9 cellular contexts compared by ENCODE assay signal in the genomic region with DNA sequence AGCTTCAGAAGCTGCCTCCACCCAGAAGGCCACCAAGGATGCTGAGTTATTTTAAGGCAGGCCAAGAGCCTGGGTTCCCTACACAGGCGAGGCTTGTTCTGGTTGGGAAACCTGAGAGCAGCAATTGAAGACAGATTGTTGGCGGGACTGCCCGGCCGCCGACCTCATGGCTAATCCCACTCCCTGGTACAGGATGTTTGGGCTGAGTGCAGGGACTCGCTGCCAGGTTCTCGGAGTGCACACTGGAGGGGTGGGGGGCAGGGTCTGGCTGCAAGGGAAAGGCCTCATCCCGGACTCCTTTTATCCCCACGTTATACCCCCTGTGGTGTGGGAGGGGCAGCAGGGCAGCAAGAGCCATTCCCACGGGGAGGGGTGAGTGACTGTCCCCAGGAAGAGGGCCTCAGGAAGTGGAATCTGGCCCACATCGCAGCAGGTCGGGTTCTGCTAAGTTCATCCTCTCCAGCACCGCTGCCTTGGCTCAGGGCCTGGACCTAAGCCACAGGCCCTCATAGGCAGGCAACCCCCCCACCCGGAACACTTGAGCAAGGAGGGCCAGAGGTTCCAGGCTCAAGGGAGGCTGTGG. TPM values are rescaled to one million over a fixed set of nuclear protein-coding genes. Genes with fewer than 3 reads are reported as not detected.
DNase-seq lines count a peak whose midpoint lies in the region; ATAC-seq and TF ChIP-seq lines count a peak whose summit lies in the region.
"Had no signal": no experiment of that assay in that cellular context is flagged by ENCODE, and none has a peak within 500 bp of the region (broad histone marks: within the 10 kb centered on the region; RNA-seq: fewer than 3 reads in every experiment).

No MANE protein-coding gene starts in this region.

- H3K27ac ChIP-seq in esophagus muscularis mucosa (replicated peaks in 1 of 4): peak overlapping the region; percentile 30 to 57 (median 53)

- H3K4me3 Mint-ChIP-seq in T-helper 17 cell: no peak overlapping the region

- no peak for TF ChIP-seq EP300 in esophagus muscularis mucosa (IDR thresholded peaks at IDR 0.05)

- peak; percentile 77 for DNase-seq in AG08395 (ENCODE audit: low spot score)
- peak; percentile 17 for DNase-seq in MV-4-11 (lab: John Stamatoyannopoulos, UW)
- DNase-seq in esophagus muscularis mucosa (ENCODE audit: extremely low spot score): peak; percentile 91
- peak; percentile 48 for DNase-seq in mucosa of gallbladder (ENCODE audit: low spot score)
- DNase-seq in SIG-M5 treated with dmso at 0.1 percent for 504 hours (lab: John Stamatoyannopoulos, UW; ENCODE audit: unreplicated experiment): no peak
- DNase-seq in T-helper 2 cell: no peak
- no peak for DNase-seq in T-helper 17 cell
- no peak for DNase-seq in KG1 (lab: John Stamatoyannopoulos, UW)
- DNase-seq: Calu3 had no signal

- H3K36me3 Mint-ChIP-seq in T-helper 17 cell (ENCODE audit: low read depth): no peaks in the 10 kb centered on the region

- TF ChIP-seq POLR2A in esophagus muscularis mucosa (IDR thresholded peaks at IDR 0.05; ENCODE audit: low read depth): no peak

- no peaks in the 10 kb centered on the region for H3K27me3 Mint-ChIP-seq in T-helper 17 cell

- WGBS in esophagus muscularis mucosa: 38% methylated on average over 3 of the region's 14 CpGs

- H3K36me3 ChIP-seq in esophagus muscularis mucosa: no peaks in the 10 kb centered on the region

- ATAC-seq in T-helper 17 cell: no peak

- peaks cover 15 to 20% (median 19%) of the 10 kb centered on the region in 4 donors for H3K4me1 ChIP-seq in esophagus muscularis mucosa

- no peak overlapping the region for H3K4me3 ChIP-seq in esophagus muscularis mucosa

- no peaks in the 10 kb centered on the region for H3K9me3 ChIP-seq in esophagus muscularis mucosa
- no peaks in the 10 kb centered on the region for H3K9me3 ChIP-seq in T-helper 17 cell (ENCODE audit: control insufficient read depth, low read length, poor library complexity, severe bottlenecking)

- no peak for TF ChIP-seq CTCF in esophagus muscularis mucosa (IDR thresholded peaks at IDR 0.05)

- no peak overlapping the region for H3K27ac Mint-ChIP-seq in T-helper 17 cell

- H3K27me3 ChIP-seq in esophagus muscularis mucosa: peaks cover 0 to 15% (median 0%) of the 10 kb centered on the region in 4 donors

- intact Hi-C loops in esophagus muscularis mucosa (cut with DNase I): no loop called here

- H3K4me1 Mint-ChIP-seq in T-helper 17 cell: peaks cover 10% of the 10 kb centered on the region

RNA-seq across cellular contexts. Expression of a gene that starts 43.5 kb away (rescaled TPM):
- total RNA-seq in esophagus muscularis mucosa (10 to 100 TPM in 2 of 4 donors, 1 to 10 TPM in 2; 5.6 to 16.6 (median 11.4) TPM), mucosa of gallbladder (21.8 TPM), T-helper 17 cell (10 to 100 TPM; 51.8 to 52.2 TPM)

Comparison
In these comparisons a context has a peak if more than half of its experiments do, and no peak if none do; other contexts are left out.
1. DNase-seq: peak in AG08395 (single experiment), MV-4-11 (single experiment), esophagus muscularis mucosa (single experiment) and mucosa of gallbladder (single experiment); none in SIG-M5 treated with dmso at 0.1 percent for 504 hours (single experiment), T-helper 2 cell (0 of 5), T-helper 17 cell (0 of 3) and KG1 (single experiment).